In genomic region chr15:62112051-62112450, GRCh38 we compare ENCODE assay signal across 2 cellular contexts.
TF ChIP-seq lines count a peak whose summit lies in the region.

No MANE protein-coding gene starts in this region.

TF ChIP-seq in liver, 16 proteins besides CTCF, POLR2A, EP300 and RAD21:
- TF ChIP-seq, protein P1, sequence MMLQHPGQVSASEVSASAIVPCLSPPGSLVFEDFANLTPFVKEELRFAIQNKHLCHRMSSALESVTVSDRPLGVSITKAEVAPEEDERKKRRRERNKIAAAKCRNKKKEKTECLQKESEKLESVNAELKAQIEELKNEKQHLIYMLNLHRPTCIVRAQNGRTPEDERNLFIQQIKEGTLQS (IDR thresholded peaks at IDR 0.05), result no peak
- TF ChIP-seq NR2F2 (IDR thresholded peaks at IDR 0.05) (no peak), EGR1 (IDR thresholded peaks at IDR 0.05; ENCODE audit: low read depth in 2 of 2) (no peak), SP1 (IDR thresholded peaks at IDR 0.05) (no peak), RXRA (IDR thresholded peaks at IDR 0.05) (no peak), YY1 (IDR thresholded peaks at IDR 0.05) (no peak), JUND (IDR thresholded peaks at IDR 0.05) (no peak), TAF1 (conservative IDR thresholded peaks at IDR 0.05) (no peak), FOXA1 (IDR thresholded peaks at IDR 0.05) (no peak), HNF4G (IDR thresholded peaks at IDR 0.05) (no peak), GABPA (IDR thresholded peaks at IDR 0.05 in 1 of 2, conservative IDR thresholded peaks at IDR 0.05 in 1 of 2) (no peak), HNF4A (conservative IDR thresholded peaks at IDR 0.05) (no peak), FOXA2 (IDR thresholded peaks at IDR 0.05) (no peak)
- TF ChIP-seq, protein P2, sequence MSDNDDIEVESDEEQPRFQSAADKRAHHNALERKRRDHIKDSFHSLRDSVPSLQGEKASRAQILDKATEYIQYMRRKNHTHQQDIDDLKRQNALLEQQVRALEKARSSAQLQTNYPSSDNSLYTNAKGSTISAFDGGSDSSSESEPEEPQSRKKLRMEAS (IDR thresholded peaks at IDR 0.05), result no peak
- TF ChIP-seq, protein P3, sequence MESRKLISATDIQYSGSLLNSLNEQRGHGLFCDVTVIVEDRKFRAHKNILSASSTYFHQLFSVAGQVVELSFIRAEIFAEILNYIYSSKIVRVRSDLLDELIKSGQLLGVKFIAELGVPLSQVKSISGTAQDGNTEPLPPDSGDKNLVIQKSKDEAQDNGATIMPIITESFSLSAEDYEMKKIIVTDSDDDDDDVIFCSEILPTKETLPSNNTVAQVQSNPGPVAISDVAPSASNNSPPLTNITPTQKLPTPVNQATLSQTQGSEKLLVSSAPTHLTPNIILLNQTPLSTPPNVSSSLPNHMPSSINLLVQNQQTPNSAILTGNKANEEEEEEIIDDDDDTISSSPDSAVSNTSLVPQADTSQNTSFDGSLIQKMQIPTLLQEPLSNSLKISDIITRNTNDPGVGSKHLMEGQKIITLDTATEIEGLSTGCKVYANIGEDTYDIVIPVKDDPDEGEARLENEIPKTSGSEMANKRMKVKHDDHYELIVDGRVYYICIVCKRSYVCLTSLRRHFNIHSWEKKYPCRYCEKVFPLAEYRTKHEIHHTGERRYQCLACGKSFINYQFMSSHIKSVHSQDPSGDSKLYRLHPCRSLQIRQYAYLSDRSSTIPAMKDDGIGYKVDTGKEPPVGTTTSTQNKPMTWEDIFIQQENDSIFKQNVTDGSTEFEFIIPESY (IDR thresholded peaks at IDR 0.05), result no peak

TF ChIP-seq in HepG2, 621 proteins besides CTCF, POLR2A, EP300 and RAD21:
- TF ChIP-seq NFYC (CRISPR knock-in tag; IDR thresholded peaks at IDR 0.05) (no peak), NCOA5 (CRISPR knock-in tag; IDR thresholded peaks at IDR 0.05) (no peak), CCAR2 (optimal IDR thresholded peaks at IDR 0.05; ENCODE audit: low read depth, low read length) (no peak), ZNF280B (CRISPR knock-in tag; IDR thresholded peaks at IDR 0.05; ENCODE audit: borderline replicate concordance) (no peak), ZNF543 (CRISPR knock-in tag; IDR thresholded peaks at IDR 0.05) (no peak), BCL3 (CRISPR knock-in tag; IDR thresholded peaks at IDR 0.05) (no peak), FOXK1 (CRISPR knock-in tag; IDR thresholded peaks at IDR 0.05; ENCODE audit: borderline replicate concordance, low read depth) (no peak), MAFG (CRISPR knock-in tag; IDR thresholded peaks at IDR 0.05) (no peak), DNMT3B (CRISPR knock-in tag; conservative IDR thresholded peaks at IDR 0.05) (no peak), SUZ12 (IDR thresholded peaks at IDR 0.05; ENCODE audit: low read depth, low read length) (no peak), KLF15 (CRISPR knock-in tag; IDR thresholded peaks at IDR 0.05; ENCODE audit: borderline replicate concordance) (no peak), GABPB1 (CRISPR knock-in tag; IDR thresholded peaks at IDR 0.05) (no peak), SRSF4 (IDR thresholded peaks at IDR 0.05; ENCODE audit: low read depth, low read length, poor library complexity, severe bottlenecking) (no peak), MTERF4 (CRISPR knock-in tag; IDR thresholded peaks at IDR 0.05) (no peak), PRPF4 (IDR thresholded peaks at IDR 0.05; ENCODE audit: low read depth, low read length, poor library complexity, severe bottlenecking) (no peak)
